ENCODE assay signal across 14 cellular contexts in genomic region chr9:77735515-77735914, GRCh38.
DNase-seq lines count a peak whose midpoint lies in the region; ATAC-seq, FAIRE-seq and TF ChIP-seq lines count a peak whose summit lies in the region.
"Had no signal": no experiment of that assay in that cellular context is flagged by ENCODE, and none has a peak within 500 bp of the region (broad histone marks: within the 10 kb centered on the region; RNA-seq: fewer than 3 reads in every experiment).

No MANE protein-coding gene starts in this region.

- H3K4me1 ChIP-seq in pancreas = peaks cover 0 to 4% (median 0%) of the 10 kb centered on the region in 3 donors

- ATAC-seq in pancreas = peak; percentile 35 to 62 (median 54)
- ATAC-seq in HG03571 (IDR thresholded peaks at IDR 0.05; ENCODE audit: unreplicated experiment) = no peak
- ATAC-seq: left colon had no signal

- WGBS in pancreas, 2 donors = 36 to 44% methylated on average over 5 of the region's 5 CpGs

- H3K36me3 ChIP-seq in pancreas = no peaks in the 10 kb centered on the region

- FAIRE-seq in pancreas (lab: Jason Lieb, UNC) (no peak), HTR-8/SVneo (lab: Jason Lieb, UNC) (no peak)

- H3K27me3 ChIP-seq in pancreas = no peaks in the 10 kb centered on the region

- TF ChIP-seq CTCF in pancreas (IDR thresholded peaks at IDR 0.05) = no peak

- DNase-seq in EH (ENCODE audit: low read depth) = peak; percentile 72
- DNase-seq in astrocyte of the hippocampus (ENCODE audit: low read depth, low spot score) = peak; percentile 28
- DNase-seq in globus pallidus (ENCODE audit: low spot score) = peak; percentile 25
- no peak for DNase-seq in pancreas
- DNase-seq in dedifferentiated amniotic fluid mesenchymal stem cell (ENCODE audit: extremely low spot score) = no peak
- no peak for DNase-seq in OCI-M1 (lab: John Stamatoyannopoulos, UW)
- DNase-seq in HTR-8/SVneo (ENCODE audit: insufficient read length, low spot score) = no peak
- DNase-seq: left colon; NCI-H2081; nephron progenitor cell; stimulated activated CD4-positive, alpha-beta T cell treated with anti-CD3 and anti-CD28 coated beads, Interleukin-12 subunit alpha, Interleukin-12 subunit beta, amount 100 ng/mL, for 4 hours; T-helper 9 cell had no signal

- no peak overlapping the region for H3K27ac ChIP-seq in pancreas
- H3K27ac ChIP-seq: RWPE1 had no signal

- H3K4me3 ChIP-seq in pancreas = no peak overlapping the region

- no peaks in the 10 kb centered on the region for H3K9me3 ChIP-seq in pancreas

- intact Hi-C loops in pancreas (cut with DNase I) = no loop called here

Comparison
In these comparisons a context has a peak if more than half of its experiments do, and no peak if none do; other contexts are left out.
1. DNase-seq: peak in EH (single experiment), astrocyte of the hippocampus (single experiment) and globus pallidus (single experiment); none in pancreas (0 of 6), dedifferentiated amniotic fluid mesenchymal stem cell (single experiment), OCI-M1 (single experiment) and HTR-8/SVneo (single experiment).